ENCODE assay signal across 14 cellular contexts in the genomic region with DNA sequence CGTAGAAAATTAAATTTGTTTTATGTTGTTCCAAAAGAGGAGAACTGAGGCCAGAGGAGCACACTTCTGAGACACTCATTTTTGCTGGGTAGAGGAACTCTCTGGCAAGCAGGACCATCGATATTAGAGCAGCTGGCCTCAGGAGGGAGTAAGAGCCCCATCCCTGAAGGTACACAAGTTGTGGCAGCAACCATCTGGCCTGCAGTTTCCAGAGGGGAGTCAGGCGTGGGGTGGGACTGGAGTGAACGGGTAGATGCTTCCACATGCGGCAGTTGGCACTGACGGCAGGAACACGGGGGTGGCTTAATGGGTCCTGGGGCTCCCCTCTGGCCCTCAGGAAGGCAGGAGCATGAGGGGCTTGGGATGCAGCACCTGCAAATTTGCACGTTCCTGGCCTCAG. TPM values are rescaled to one million over a fixed set of nuclear protein-coding genes. Genes with fewer than 3 reads are reported as not detected.
DNase-seq lines count a peak whose midpoint lies in the region; ATAC-seq and TF ChIP-seq lines count a peak whose summit lies in the region.
"Had no signal": no experiment of that assay in that cellular context is flagged by ENCODE, and none has a peak within 500 bp of the region (broad histone marks: within the 10 kb centered on the region; RNA-seq: fewer than 3 reads in every experiment).

No MANE protein-coding gene starts in this region.

- H3K4me3 ChIP-seq in brain microvascular endothelial cell (ENCODE audit: low read depth, low read length): no peak overlapping the region
- H3K4me3 ChIP-seq: SJSA1, vagina had no signal

- intact Hi-C loops in activated naive CD4-positive, alpha-beta T cell treated with anti-CD3 and anti-CD28 coated beads for 36 hours (cut with micrococcal nuclease): loop anchor here (10.0 kb wide), 1 partner anchor 841 kb away; the partner anchor contains the start of gene MYH9
- intact Hi-C loops in Right ventricle myocardium inferior (cut with DNase I): no loop called here

- in situ Hi-C loops in brain microvascular endothelial cell (cut with HindIII; ENCODE audit: low pct_ligation_motif_present, low sequenced_read_pairs): no loop called here

- DNase-seq in activated naive CD4-positive, alpha-beta T cell treated with anti-CD3 and anti-CD28 coated beads for 36 hours: peak; percentile 50
- no peak for DNase-seq in activated naive CD4-positive, alpha-beta T cell treated with anti-CD3 and anti-CD28 coated beads, Interleukin-2, amount 50 U/mL, for 16 hours
- DNase-seq in NCI-H2171 (lab: John Stamatoyannopoulos, UW) (peak; percentile 79), brain microvascular endothelial cell (no peak), kidney tubule cell (ENCODE audit: low spot score) (no peak), ecto neural progenitor cell (ENCODE audit: low spot score) (no peak), Right ventricle myocardium inferior (ENCODE audit: missing footprints) (no peak)
- DNase-seq: activated effector memory CD4-positive, alpha-beta T cell treated with Interleukin-2 at 50 U/mL for 16 hours; MV-4-11; stimulated activated CD4-positive, alpha-beta T cell treated with anti-CD3 and anti-CD28 coated beads, Interleukin-4, amount 100 ng/mL, for 1 hour had no signal

- no peak overlapping the region for H3K27ac ChIP-seq in brain microvascular endothelial cell
- H3K27ac ChIP-seq: C4-2B, SJSA1, vagina had no signal

- peak; percentile 37 for TF ChIP-seq CTCF in brain microvascular endothelial cell (IDR thresholded peaks at IDR 0.05; ENCODE audit: low read depth, low read length, missing control alignments)

- H3K36me3 ChIP-seq in brain microvascular endothelial cell (replicated peaks): peaks cover 19% of the 10 kb centered on the region
- H3K36me3 ChIP-seq: vagina had no signal

- H3K27me3 ChIP-seq in brain microvascular endothelial cell (replicated peaks): no peaks in the 10 kb centered on the region
- H3K27me3 ChIP-seq: vagina had no signal

- CTCF ChIA-PET in activated naive CD4-positive, alpha-beta T cell treated with anti-CD3 and anti-CD28 coated beads for 36 hours (lab: Charles Lee): interaction anchor here (1.1 to 5.5 kb wide), 5 partner anchors 9 to 41 kb away, joined by 3 to 40 read pairs (median 5); no protein-coding TSS in a partner anchor

- H3K4me3 Mint-ChIP-seq in activated naive CD4-positive, alpha-beta T cell treated with anti-CD3 and anti-CD28 coated beads for 36 hours: no peak overlapping the region
- no peak overlapping the region for H3K4me3 Mint-ChIP-seq in stimulated activated memory B cell treated with anti-CD40 and anti-IgM and Interleukin-4, amounts not matched to agents 10 μg/mL and 1 μg/mL and 100 μg/mL, for 72 hours

- peaks cover 27% of the 10 kb centered on the region for H3K9me3 Mint-ChIP-seq in activated naive CD4-positive, alpha-beta T cell treated with anti-CD3 and anti-CD28 coated beads for 36 hours
- peaks cover 8% of the 10 kb centered on the region for H3K9me3 Mint-ChIP-seq in stimulated activated memory B cell treated with anti-CD40 and anti-IgM and Interleukin-4, amounts not matched to agents 10 μg/mL and 1 μg/mL and 100 μg/mL, for 72 hours

- H3K36me3 Mint-ChIP-seq in activated naive CD4-positive, alpha-beta T cell treated with anti-CD3 and anti-CD28 coated beads for 36 hours (ENCODE audit: low read depth): peaks cover 85% of the 10 kb centered on the region
- peaks cover 65% of the 10 kb centered on the region for H3K36me3 Mint-ChIP-seq in stimulated activated memory B cell treated with anti-CD40 and anti-IgM and Interleukin-4, amounts not matched to agents 10 μg/mL and 1 μg/mL and 100 μg/mL, for 72 hours

- peaks cover 90% of the 10 kb centered on the region for H3K4me1 Mint-ChIP-seq in activated naive CD4-positive, alpha-beta T cell treated with anti-CD3 and anti-CD28 coated beads for 36 hours (ENCODE audit: low read depth)
- peaks cover 92% of the 10 kb centered on the region for H3K4me1 Mint-ChIP-seq in stimulated activated memory B cell treated with anti-CD40 and anti-IgM and Interleukin-4, amounts not matched to agents 10 μg/mL and 1 μg/mL and 100 μg/mL, for 72 hours

- no peaks in the 10 kb centered on the region for H3K27me3 Mint-ChIP-seq in activated naive CD4-positive, alpha-beta T cell treated with anti-CD3 and anti-CD28 coated beads for 36 hours (ENCODE audit: low read depth)
- H3K27me3 Mint-ChIP-seq in stimulated activated memory B cell treated with anti-CD40 and anti-IgM and Interleukin-4, amounts not matched to agents 10 μg/mL and 1 μg/mL and 100 μg/mL, for 72 hours: no peaks in the 10 kb centered on the region

- peak overlapping the region; percentile 98 for H3K27ac Mint-ChIP-seq in activated naive CD4-positive, alpha-beta T cell treated with anti-CD3 and anti-CD28 coated beads for 36 hours
- H3K27ac Mint-ChIP-seq in stimulated activated memory B cell treated with anti-CD40 and anti-IgM and Interleukin-4, amounts not matched to agents 10 μg/mL and 1 μg/mL and 100 μg/mL, for 72 hours: peak overlapping the region; percentile 69

- ATAC-seq in stimulated activated memory B cell treated with anti-CD40 and anti-IgM and Interleukin-4, amounts not matched to agents 10 μg/mL and 1 μg/mL and 100 μg/mL, for 72 hours: no peak
- ATAC-seq in Right ventricle myocardium inferior: no peak

RNA-seq across cellular contexts. Expression of gene SSTR3, which starts 13.2 kb away (rescaled TPM):
- total RNA-seq in activated naive CD4-positive, alpha-beta T cell treated with anti-CD3 and anti-CD28 coated beads for 36 hours: 10 to 100 TPM; 28.1 to 28.6 TPM
- not detected for total RNA-seq in Right ventricle myocardium inferior
- total RNA-seq: SJSA1, vagina had no signal

RNA-seq across cellular contexts. Expression of gene RAC2, which starts 18.6 kb away (rescaled TPM):
- total RNA-seq in activated naive CD4-positive, alpha-beta T cell treated with anti-CD3 and anti-CD28 coated beads for 36 hours: 100 to 1,000 TPM; 728 to 759 TPM
- 6.9 TPM for total RNA-seq in Right ventricle myocardium inferior

RNA-seq across cellular contexts. Expression of gene C1QTNF6, which starts 37.4 kb away (rescaled TPM):
- total RNA-seq in activated naive CD4-positive, alpha-beta T cell treated with anti-CD3 and anti-CD28 coated beads for 36 hours: 10 to 100 TPM; 13.4 to 13.6 TPM
- total RNA-seq in Right ventricle myocardium inferior: 1.6 TPM

RNA-seq across cellular contexts. Expression of gene CYTH4, which starts 56.8 kb away (rescaled TPM):
- total RNA-seq in activated naive CD4-positive, alpha-beta T cell treated with anti-CD3 and anti-CD28 coated beads for 36 hours: 10 to 100 TPM; 30.5 to 34.0 TPM
- 7.5 TPM for total RNA-seq in Right ventricle myocardium inferior

Comparison
In these comparisons a context has a peak if more than half of its experiments do, and no peak if none do; other contexts are left out.
1. DNase-seq: peak in activated naive CD4-positive, alpha-beta T cell treated with anti-CD3 and anti-CD28 coated beads for 36 hours (single experiment) and NCI-H2171 (single experiment); none in activated naive CD4-positive, alpha-beta T cell treated with anti-CD3 and anti-CD28 coated beads, Interleukin-2, amount 50 U/mL, for 16 hours (single experiment), brain microvascular endothelial cell (single experiment), kidney tubule cell (single experiment), ecto neural progenitor cell (single experiment) and Right ventricle myocardium inferior (single experiment).
2. RNA of gene SSTR3, which starts 13.2 kb away (total RNA-seq): 28.1 to 28.6 TPM in activated naive CD4-positive, alpha-beta T cell treated with anti-CD3 and anti-CD28 coated beads for 36 hours; not detected in Right ventricle myocardium inferior (single experiment); every median in the first group is over 10 times any median in the second.
3. RNA of gene RAC2, which starts 18.6 kb away (total RNA-seq): 728 to 759 TPM in activated naive CD4-positive, alpha-beta T cell treated with anti-CD3 and anti-CD28 coated beads for 36 hours; 6.9 TPM in Right ventricle myocardium inferior (single experiment); every median in the first group is over 10 times any median in the second.